In genomic region chr15:92020765-92021164, GRCh38 we compare ENCODE assay signal across 1 cellular context.
TF ChIP-seq lines count a peak whose summit lies in the region.

No MANE protein-coding gene starts in this region.

TF ChIP-seq in WTC11, 78 proteins besides CTCF, POLR2A, EP300 and RAD21 (continued from another document):
- TF ChIP-seq ZNF532 (CRISPR knock-in tag; IDR thresholded peaks at IDR 0.05; ENCODE audit: borderline replicate concordance) (no peak), RELA (CRISPR knock-in tag; IDR thresholded peaks at IDR 0.05; ENCODE audit: borderline replicate concordance) (no peak), ATF2 (CRISPR knock-in tag; IDR thresholded peaks at IDR 0.05; ENCODE audit: borderline replicate concordance, low read depth) (no peak), CDX4 (CRISPR knock-in tag; IDR thresholded peaks at IDR 0.05; ENCODE audit: borderline replicate concordance) (no peak), ELF4 (CRISPR knock-in tag; IDR thresholded peaks at IDR 0.05; ENCODE audit: low read depth) (no peak), ETV6 (CRISPR knock-in tag; IDR thresholded peaks at IDR 0.05) (no peak)
- TF ChIP-seq, protein P1, sequence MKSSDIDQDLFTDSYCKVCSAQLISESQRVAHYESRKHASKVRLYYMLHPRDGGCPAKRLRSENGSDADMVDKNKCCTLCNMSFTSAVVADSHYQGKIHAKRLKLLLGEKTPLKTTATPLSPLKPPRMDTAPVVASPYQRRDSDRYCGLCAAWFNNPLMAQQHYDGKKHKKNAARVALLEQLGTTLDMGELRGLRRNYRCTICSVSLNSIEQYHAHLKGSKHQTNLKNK (CRISPR knock-in tag; IDR thresholded peaks at IDR 0.05): no peak
